9 cellular contexts compared by ENCODE assay signal in genomic region chr9:72557549-72557948, GRCh38.
DNase-seq lines count a peak whose midpoint lies in the region; TF ChIP-seq lines count a peak whose summit lies in the region.
"Had no signal": no experiment of that assay in that cellular context is flagged by ENCODE, and none has a peak within 500 bp of the region (broad histone marks: within the 10 kb centered on the region; RNA-seq: fewer than 3 reads in every experiment).

No MANE protein-coding gene starts in this region.

- POLR2A ChIA-PET in AG04449 (lab: Yijun Ruan, JAX): interaction anchor here (1.1 kb wide), 1 partner anchor 193 kb away, joined by 3 read pairs; the partner anchor contains the start of gene ZFAND5

- CTCF ChIA-PET in AG04449 (lab: Yijun Ruan, JAX): no interaction called here

- peaks cover 15% of the 10 kb centered on the region for H3K4me1 Mint-ChIP-seq in stimulated activated naive CD8-positive, alpha-beta T cell treated with anti-CD3 and anti-CD28 coated beads, Interleukin-15, Interleukin-2, amounts not matched to agents 100 ng/mL and 50 ng/mL, for 24 hours (ENCODE audit: low read depth)

- TF ChIP-seq POLR2A in NB4 (IDR thresholded peaks at IDR 0.05; ENCODE audit: extremely low read depth, insufficient read length): no peak

- no peak overlapping the region for H3K4me3 Mint-ChIP-seq in stimulated activated naive CD8-positive, alpha-beta T cell treated with anti-CD3 and anti-CD28 coated beads, Interleukin-15, Interleukin-2, amounts not matched to agents 100 ng/mL and 50 ng/mL, for 24 hours

- DNase-seq in AG04449 (ENCODE audit: low read depth, low spot score) (peak; percentile 70), NB4 (ENCODE audit: low read depth) (peak; percentile 84), kidney tubule cell (ENCODE audit: low spot score) (peak; percentile 97), T-helper 9 cell (no peak), UCSD-AML1 (lab: John Stamatoyannopoulos, UW; ENCODE audit: unreplicated experiment) (no peak), DMS114 treated with DMSO at 0.1 percent for 48 hours (lab: John Stamatoyannopoulos, UW; ENCODE audit: unreplicated experiment) (no peak)
- DNase-seq in activated effector memory CD4-positive, alpha-beta T cell treated with anti-CD3 and anti-CD28 coated beads, Interleukin-2, amount 50 U/mL, for 16 hours: peak; percentile 81

- no peaks in the 10 kb centered on the region for H3K36me3 Mint-ChIP-seq in stimulated activated naive CD8-positive, alpha-beta T cell treated with anti-CD3 and anti-CD28 coated beads, Interleukin-15, Interleukin-2, amounts not matched to agents 100 ng/mL and 50 ng/mL, for 24 hours (ENCODE audit: low read depth)

- peak overlapping the region; percentile 8 for H3K27ac Mint-ChIP-seq in stimulated activated naive CD8-positive, alpha-beta T cell treated with anti-CD3 and anti-CD28 coated beads, Interleukin-15, Interleukin-2, amounts not matched to agents 100 ng/mL and 50 ng/mL, for 24 hours

- H3K4me3 ChIP-seq in AG04449 (ENCODE audit: low read depth, low read length) (no peak overlapping the region), NB4 (ENCODE audit: low read depth, low read length) (no peak overlapping the region)
- H3K4me3 ChIP-seq: cardiac muscle cell had no signal

- H3K9me3 Mint-ChIP-seq in stimulated activated naive CD8-positive, alpha-beta T cell treated with anti-CD3 and anti-CD28 coated beads, Interleukin-15, Interleukin-2, amounts not matched to agents 100 ng/mL and 50 ng/mL, for 24 hours: no peaks in the 10 kb centered on the region

- TF ChIP-seq CTCF in AG04449 (IDR thresholded peaks at IDR 0.05; ENCODE audit: insufficient read depth, low read length, missing control alignments) (no peak), NB4 (IDR thresholded peaks at IDR 0.05; ENCODE audit: low read depth, low read length) (no peak)

- no peaks in the 10 kb centered on the region for H3K27me3 Mint-ChIP-seq in stimulated activated naive CD8-positive, alpha-beta T cell treated with anti-CD3 and anti-CD28 coated beads, Interleukin-15, Interleukin-2, amounts not matched to agents 100 ng/mL and 50 ng/mL, for 24 hours

Comparison
In these comparisons a context has a peak if more than half of its experiments do, and no peak if none do; other contexts are left out.
1. DNase-seq: peak in AG04449 (single experiment), NB4 (single experiment), activated effector memory CD4-positive, alpha-beta T cell treated with anti-CD3 and anti-CD28 coated beads, Interleukin-2, amount 50 U/mL, for 16 hours (single experiment) and kidney tubule cell (single experiment); none in T-helper 9 cell (single experiment), UCSD-AML1 (single experiment) and DMS114 treated with DMSO at 0.1 percent for 48 hours (single experiment).